In the genomic region with DNA sequence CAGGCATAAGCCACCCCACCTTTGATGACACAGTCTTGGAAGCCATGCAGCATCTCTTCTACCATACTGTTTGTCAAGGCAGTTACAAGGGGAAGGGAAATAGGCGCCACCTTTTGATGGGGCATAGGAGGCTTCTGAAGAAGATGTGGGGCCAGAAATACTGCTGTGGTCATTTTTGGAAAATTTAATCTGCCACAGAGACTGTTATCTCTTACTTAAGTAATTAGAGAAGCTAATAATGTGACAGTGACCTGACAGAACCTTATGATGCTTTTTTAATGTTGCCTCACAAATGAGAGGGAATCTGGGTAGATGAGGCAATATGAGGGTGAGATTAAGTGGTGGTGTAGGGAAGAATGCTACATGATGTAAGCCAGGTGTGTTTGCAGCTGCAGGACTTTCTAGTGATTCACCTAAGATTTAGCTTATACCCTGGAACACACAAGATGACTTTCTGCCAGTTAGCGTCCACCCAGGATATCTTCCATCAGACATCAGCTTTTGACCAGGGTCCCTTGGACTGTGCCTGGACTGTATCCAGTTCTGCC, we compare ENCODE assay signal across 21 cellular contexts. TPM values are rescaled to one million over a fixed set of nuclear protein-coding genes. Genes with fewer than 3 reads are reported as not detected.
DNase-seq lines count a peak whose midpoint lies in the region; ATAC-seq, FAIRE-seq and TF ChIP-seq lines count a peak whose summit lies in the region.
"Had no signal": no experiment of that assay in that cellular context is flagged by ENCODE, and none has a peak within 500 bp of the region (broad histone marks: within the 10 kb centered on the region; RNA-seq: fewer than 3 reads in every experiment).

No MANE protein-coding gene starts in this region.

- H3K27ac ChIP-seq in left ventricle myocardium inferior (replicated peaks) (peak overlapping the region; percentile 85), heart right ventricle (peak overlapping the region in 5 of 10 donors; percentile 0 to 87 (median 29)), H1 (ENCODE audit: low read depth, low read length) (0 out of 2 replicates have a peak overlapping the region, but pooled peaks have one; percentile 8), mucosa of rectum (ENCODE audit: low read depth in 2 of 2, low read length in 2 of 2) (peak overlapping the region; percentile 11 to 34), stomach (no peak overlapping the region)

- H3K23me2 ChIP-seq in H1 (ENCODE audit: low read depth, low read length) = no peaks in the 10 kb centered on the region

- H4K8ac ChIP-seq in H1 (ENCODE audit: extremely low read depth, insufficient read depth, low read length) = no peak overlapping the region

- no peak overlapping the region for H3K14ac ChIP-seq in H1 (ENCODE audit: insufficient read length)

- intact Hi-C loops in left ventricle myocardium inferior (cut with micrococcal nuclease) = no loop called here
- intact Hi-C loops in heart right ventricle (cut with DNase I) = no loop called here
- intact Hi-C loops in stomach (cut with DNase I; ENCODE audit: low total_unique reads) = no loop called here

- DNase-seq in left ventricle myocardium inferior = no peak
- DNase-seq in heart right ventricle = no peak
- DNase-seq in H1 (ENCODE audit: low read depth in 1 of 2, low spot score in 2 of 2) = no peak
- no peak for DNase-seq in urothelium cell line (ENCODE audit: low spot score)
- DNase-seq in NCI-H2196 treated with DMSO at 0.1 percent for 48 hours (lab: John Stamatoyannopoulos, UW; ENCODE audit: unreplicated experiment) = no peak
- no peak for DNase-seq in stomach
- DNase-seq: C1 segment of cervical spinal cord, DND-41, H7, NCI-H1105 treated with DMSO at 0.1 percent for 48 hours, NCI-H1694 treated with DMSO at 0.1 percent for 48 hours, NCI-H2107, NCI-H226, NCI-H524 treated with DMSO at 0.1 percent for 48 hours, Peyer's patch, Right ventricle myocardium superior had no signal

- no peak overlapping the region for H2AK5ac ChIP-seq in H1 (ENCODE audit: low read depth, low read length)

- TF ChIP-seq EP300 in H1 (IDR thresholded peaks at IDR 0.05; ENCODE audit: borderline replicate concordance in 1 of 2, low read depth in 2 of 2, low read length in 2 of 2) = no peak
- TF ChIP-seq EP300 in stomach (IDR thresholded peaks at IDR 0.05) = no peak

- WGBS in heart right ventricle, 2 donors = 91 to 96% methylated on average over 2 of the region's 2 CpGs
- 89% methylated on average over 2 of the region's 2 CpGs; no CpG with 5 or more reads in 1 of the 2 experiments for WGBS in H1 (ENCODE audit: extremely low coverage in 1 of 2, insufficient coverage in 1 of 2, insufficient read length in 1 of 2, insufficient replicate concordance in 2 of 2, low coverage in 1 of 2, low lambda C conversion rate in 2 of 2, missing lambda C conversion rate in 1 of 2), 2 experiments
- WGBS in stomach, 5 donors = 89 to 100% (median 95%) methylated on average over 2 of the region's 2 CpGs

- no peak for ATAC-seq in heart right ventricle
- ATAC-seq in GM19452 (IDR thresholded peaks at IDR 0.05; ENCODE audit: unreplicated experiment) = no peak
- ATAC-seq: GM12878 had no signal

- no peak overlapping the region for H2BK120ac ChIP-seq in H1 (replicated peaks; ENCODE audit: low read depth, low read length)

- no peak overlapping the region for H2BK20ac ChIP-seq in H1 (ENCODE audit: low read length)

- FAIRE-seq in H1 (lab: Jason Lieb, UNC) (no peak), urothelium cell line (lab: Jason Lieb, UNC) (peak; percentile 5)
- FAIRE-seq: A204.1, G401.6, GM12878 had no signal

- no peak overlapping the region for H4K91ac ChIP-seq in H1 (replicated peaks; ENCODE audit: insufficient read length, low read length)

- H3K79me1 ChIP-seq in H1 (ENCODE audit: low read depth, low read length) = no peaks in the 10 kb centered on the region

- H3K18ac ChIP-seq in H1 (ENCODE audit: extremely low read depth, low read length) = no peak overlapping the region

- no peak overlapping the region for H2BK5ac ChIP-seq in H1 (ENCODE audit: low read depth, low read length)

- peaks cover 17% of the 10 kb centered on the region for H3K36me3 ChIP-seq in left ventricle myocardium inferior
- peaks cover 0 to 46% (median 4%) of the 10 kb centered on the region in 9 donors for H3K36me3 ChIP-seq in heart right ventricle
- H3K36me3 ChIP-seq in H1 (ENCODE audit: control insufficient read depth in 2 of 4, insufficient read depth in 4 of 4, low read length in 3 of 4) = peaks cover 0 to 9% (median 3%) of the 10 kb centered on the region in 4 experiments; a peak in 2 of 8 replicates
- peaks cover 16 to 25% of the 10 kb centered on the region in 2 donors for H3K36me3 ChIP-seq in mucosa of rectum (ENCODE audit: control insufficient read depth in 2 of 2, insufficient read depth in 2 of 2, low read length in 2 of 2)
- H3K36me3 ChIP-seq in stomach = peaks cover 13 to 43% (median 25%) of the 10 kb centered on the region in 4 donors

- no peak overlapping the region for H2AFZ ChIP-seq in H1 (ENCODE audit: low read length)

- no peak overlapping the region for H3K56ac ChIP-seq in H1 (replicated peaks; ENCODE audit: insufficient read length, low read depth, low read length)

- H3K4me3 ChIP-seq in left ventricle myocardium inferior (no peak overlapping the region), heart right ventricle (no peak overlapping the region), H1 (ENCODE audit: extremely low read depth in 1 of 4, insufficient read depth in 2 of 4, low read depth in 3 of 4, low read length in 4 of 4) (no peak overlapping the region), mucosa of rectum (ENCODE audit: low read length in 2 of 2) (no peak overlapping the region), stomach (no peak overlapping the region)
- H3K4me3 ChIP-seq: GM12878, Peyer's patch had no signal

- no peak overlapping the region for H3K23ac ChIP-seq in H1 (ENCODE audit: insufficient read length)

- TF ChIP-seq CTCF in left ventricle myocardium inferior (IDR thresholded peaks at IDR 0.05; ENCODE audit: borderline replicate concordance) (no peak), heart right ventricle (IDR thresholded peaks at IDR 0.05) (no peak), H1 (IDR thresholded peaks at IDR 0.05; ENCODE audit: control extremely low read depth in 1 of 3, insufficient read depth in 1 of 3, low read depth in 1 of 3, low read length in 3 of 3) (no peak), stomach (IDR thresholded peaks at IDR 0.05) (no peak)

- H4K5ac ChIP-seq in H1 (ENCODE audit: insufficient read length, low read depth, low read length) = no peak overlapping the region

- peaks cover 82% of the 10 kb centered on the region for H3K4me1 ChIP-seq in left ventricle myocardium inferior
- H3K4me1 ChIP-seq in heart right ventricle = peaks cover 5 to 79% (median 58%) of the 10 kb centered on the region in 9 donors
- H3K4me1 ChIP-seq in H1 (replicated peaks in 1 of 4; ENCODE audit: control insufficient read depth in 3 of 4, insufficient read depth in 4 of 4, low read length in 3 of 4) = no peaks in the 10 kb centered on the region
- peaks cover 9 to 14% of the 10 kb centered on the region in 2 donors for H3K4me1 ChIP-seq in mucosa of rectum (ENCODE audit: control insufficient read depth in 2 of 2, insufficient read depth in 2 of 2, low read length in 2 of 2)
- peaks cover 8 to 40% (median 21%) of the 10 kb centered on the region in 4 donors for H3K4me1 ChIP-seq in stomach

- H3K27me3 ChIP-seq in left ventricle myocardium inferior (ENCODE audit: low read depth) (no peaks in the 10 kb centered on the region), heart right ventricle (no peaks in the 10 kb centered on the region), H1 (replicated peaks in 1 of 4; ENCODE audit: control insufficient read depth in 3 of 4, extremely low read depth in 1 of 4, insufficient read depth in 3 of 4, low read length in 3 of 4) (no peaks in the 10 kb centered on the region), mucosa of rectum (ENCODE audit: control insufficient read depth in 2 of 2, insufficient read depth in 2 of 2, low read length in 2 of 2) (no peaks in the 10 kb centered on the region), stomach (no peaks in the 10 kb centered on the region)
- H3K27me3 ChIP-seq: Peyer's patch had no signal

- POLR2A ChIA-PET in H1 (lab: Charles Lee; ENCODE audit: partially characterized antibody) = interaction anchor here (0.7 to 2.2 kb wide), 3 partner anchors 13 to 178 kb away, joined by 3 to 5 read pairs (median 3); no protein-coding TSS in a partner anchor

- no peak for TF ChIP-seq POLR2A in H1 (IDR thresholded peaks at IDR 0.05; ENCODE audit: control extremely low read depth in 1 of 2, low read depth in 2 of 2, low read length in 2 of 2)
- TF ChIP-seq POLR2A in stomach (IDR thresholded peaks at IDR 0.05) = no peak

- no peak for TF ChIP-seq RAD21 in H1 (IDR thresholded peaks at IDR 0.05 in 1 of 2, conservative IDR thresholded peaks at IDR 0.05 in 1 of 2; ENCODE audit: low read depth in 2 of 2, low read length in 2 of 2)

- H3K9me3 ChIP-seq in left ventricle myocardium inferior (replicated peaks) (no peaks in the 10 kb centered on the region), heart right ventricle (no peaks in the 10 kb centered on the region), H1 (ENCODE audit: insufficient read depth in 2 of 2, low read depth in 1 of 2, low read length in 1 of 2) (no peaks in the 10 kb centered on the region), mucosa of rectum (ENCODE audit: control insufficient read depth in 2 of 2, low read length in 2 of 2) (no peaks in the 10 kb centered on the region), stomach (no peaks in the 10 kb centered on the region)
- H3K9me3 ChIP-seq: Peyer's patch had no signal

- CTCF ChIA-PET in H1 (lab: Charles Lee; ENCODE audit: partially characterized antibody) = interaction anchor here (1.0 to 2.4 kb wide), 3 partner anchors 28 to 115 kb away, joined by 3 to 13 read pairs (median 4); no protein-coding TSS in a partner anchor

- no peaks in the 10 kb centered on the region for H3K79me2 ChIP-seq in H1 (ENCODE audit: control insufficient read depth in 1 of 2, insufficient read depth in 2 of 2, low read length in 2 of 2)

- no peak overlapping the region for H2BK15ac ChIP-seq in H1 (ENCODE audit: low read length)

- H2BK12ac ChIP-seq in H1 (ENCODE audit: low read depth, low read length) = no peak overlapping the region

- H3K9ac ChIP-seq in H1 (replicated peaks in 1 of 4; ENCODE audit: extremely low read depth in 1 of 4, low read depth in 3 of 4, low read length in 3 of 4) = no peak overlapping the region
- H3K9ac ChIP-seq in mucosa of rectum (ENCODE audit: low read depth in 1 of 2, low read length in 2 of 2) = no peak overlapping the region

- H3K4ac ChIP-seq in H1 (replicated peaks; ENCODE audit: insufficient read length, low read depth, low read length) = no peak overlapping the region

- H4K20me1 ChIP-seq in H1 (replicated peaks in 1 of 2; ENCODE audit: control insufficient read depth in 1 of 2, insufficient read depth in 2 of 2, low read length in 2 of 2) = no peaks in the 10 kb centered on the region

- no peak overlapping the region for H3K4me2 ChIP-seq in H1 (ENCODE audit: insufficient read depth in 1 of 2, low read depth in 2 of 2, low read length in 2 of 2)

RNA-seq across cellular contexts. Expression of gene ADORA2A, which starts 34.3 kb away (rescaled TPM):
- total RNA-seq in left ventricle myocardium inferior = 3.6 TPM
- total RNA-seq in heart right ventricle = 1 to 10 TPM; 1.5 to 9.7 (median 3.8) TPM
- polyA plus RNA-seq in heart right ventricle = 1 to 10 TPM; 4.9 to 6.1 TPM
- total RNA-seq in H1 (2021; fragmentation: NEBNext Ultra II Directional; extraction: Animal tissue kit (Norgen Biotek cat#: 25700)) = 7.1 and 7.2 TPM in 2 replicates
- polyA plus RNA-seq in H1 (2011; rRNA removed) = 20.3 and 22.1 TPM in 2 replicates
- 12.9 TPM for polyA plus RNA-seq in H1 (2011; cell fraction: cytosol; rRNA removed)
- polyA plus RNA-seq in H1 (2011; cell fraction: nucleus; rRNA removed) = 23.1 TPM
- 6.9 to 12.0 TPM (median 8.8 TPM) in 4 replicates for polyA plus RNA-seq in H1 (2012, experiment 1 of 2)
- 6.4 TPM for polyA plus RNA-seq in H1 (2012, experiment 2 of 2)
- 5.4 TPM for polyA plus RNA-seq in H1 (2013, experiment 1 of 2)
- polyA plus RNA-seq in H1 (2013, experiment 2 of 2) = 5.4 TPM
- 14.0 and 14.6 TPM in 2 replicates for polyA minus RNA-seq in H1 (2011; rRNA and poly(A)+ RNA removed)
- polyA minus RNA-seq in H1 (2011; cell fraction: cytosol; rRNA and poly(A)+ RNA removed) = 10.5 TPM
- 11.1 TPM for polyA minus RNA-seq in H1 (2011; cell fraction: nucleus; rRNA and poly(A)+ RNA removed)
- 1 to 10 TPM in 3 of 5 donors, under 1 TPM in 1, not detected in 1; 0.58 to 7.1 (median 3.1) TPM for total RNA-seq in stomach
- 1 to 10 TPM; 1.4 to 2.9 (median 1.6) TPM for polyA plus RNA-seq in stomach

Comparison
In these comparisons a context has a peak if more than half of its experiments do, and no peak if none do; other contexts are left out.
1. H3K27ac ChIP-seq: peak in left ventricle myocardium inferior (single experiment), H1 (single experiment) and mucosa of rectum (2 of 2); none in stomach (0 of 5).